ENCODE assay signal across 2 cellular contexts in genomic region chrX:155819525-155819924, GRCh38.
TF ChIP-seq lines count a peak whose summit lies in the region.

No MANE protein-coding gene starts in this region.

TF ChIP-seq in GM23338, 12 proteins besides CTCF, POLR2A, EP300 and RAD21 (continued from another document):
- TF ChIP-seq JUNB (IDR thresholded peaks at IDR 0.05; ENCODE audit: unreplicated experiment) (no peak), STAT1 (IDR thresholded peaks at IDR 0.05; ENCODE audit: unreplicated experiment) (no peak), NANOG (IDR thresholded peaks at IDR 0.05; ENCODE audit: borderline replicate concordance) (no peak), ZNF462 (CRISPR knock-in tag; IDR thresholded peaks at IDR 0.05) (no peak), POLR2AphosphoS5 (IDR thresholded peaks at IDR 0.05; ENCODE audit: low read depth) (no peak), CREB1 (CRISPR knock-in tag; IDR thresholded peaks at IDR 0.05; ENCODE audit: low read depth) (no peak), ZNF114 (CRISPR knock-in tag; IDR thresholded peaks at IDR 0.05) (no peak), EZH2phosphoT487 (IDR thresholded peaks at IDR 0.05; ENCODE audit: unreplicated experiment) (no peak), ZNF331 (CRISPR knock-in tag; IDR thresholded peaks at IDR 0.05; ENCODE audit: low read depth) (no peak), EZH2 (IDR thresholded peaks at IDR 0.05; ENCODE audit: low read depth, unreplicated experiment) (no peak)
- TF ChIP-seq, protein P1, sequence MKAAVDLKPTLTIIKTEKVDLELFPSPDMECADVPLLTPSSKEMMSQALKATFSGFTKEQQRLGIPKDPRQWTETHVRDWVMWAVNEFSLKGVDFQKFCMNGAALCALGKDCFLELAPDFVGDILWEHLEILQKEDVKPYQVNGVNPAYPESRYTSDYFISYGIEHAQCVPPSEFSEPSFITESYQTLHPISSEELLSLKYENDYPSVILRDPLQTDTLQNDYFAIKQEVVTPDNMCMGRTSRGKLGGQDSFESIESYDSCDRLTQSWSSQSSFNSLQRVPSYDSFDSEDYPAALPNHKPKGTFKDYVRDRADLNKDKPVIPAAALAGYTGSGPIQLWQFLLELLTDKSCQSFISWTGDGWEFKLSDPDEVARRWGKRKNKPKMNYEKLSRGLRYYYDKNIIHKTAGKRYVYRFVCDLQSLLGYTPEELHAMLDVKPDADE (IDR thresholded peaks at IDR 0.05) = no peak
TF ChIP-seq in GM23338: peak in this region for 0.

TF ChIP-seq in WTC11, 78 proteins besides CTCF, POLR2A, EP300 and RAD21 (continued from another document):
- TF ChIP-seq, protein P2, sequence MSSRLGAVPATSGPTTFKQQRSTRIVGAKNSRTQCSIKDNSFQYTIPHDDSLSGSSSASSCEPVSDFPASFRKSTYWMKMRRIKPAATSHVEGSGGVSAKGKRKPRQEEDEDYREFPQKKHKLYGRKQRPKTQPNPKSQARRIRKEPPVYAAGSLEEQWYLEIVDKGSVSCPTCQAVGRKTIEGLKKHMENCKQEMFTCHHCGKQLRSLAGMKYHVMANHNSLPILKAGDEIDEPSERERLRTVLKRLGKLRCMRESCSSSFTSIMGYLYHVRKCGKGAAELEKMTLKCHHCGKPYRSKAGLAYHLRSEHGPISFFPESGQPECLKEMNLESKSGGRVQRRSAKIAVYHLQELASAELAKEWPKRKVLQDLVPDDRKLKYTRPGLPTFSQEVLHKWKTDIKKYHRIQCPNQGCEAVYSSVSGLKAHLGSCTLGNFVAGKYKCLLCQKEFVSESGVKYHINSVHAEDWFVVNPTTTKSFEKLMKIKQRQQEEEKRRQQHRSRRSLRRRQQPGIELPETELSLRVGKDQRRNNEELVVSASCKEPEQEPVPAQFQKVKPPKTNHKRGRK (CRISPR knock-in tag; IDR thresholded peaks at IDR 0.05; ENCODE audit: borderline replicate concordance) = no peak
- TF ChIP-seq NFYB (CRISPR knock-in tag; conservative IDR thresholded peaks at IDR 0.05; ENCODE audit: low read depth) (no peak), ARID4B (CRISPR knock-in tag; IDR thresholded peaks at IDR 0.05; ENCODE audit: borderline replicate concordance) (no peak), SOX15 (CRISPR knock-in tag; IDR thresholded peaks at IDR 0.05) (no peak), OVOL2 (CRISPR knock-in tag; IDR thresholded peaks at IDR 0.05; ENCODE audit: borderline replicate concordance) (no peak), E2F1 (CRISPR knock-in tag; IDR thresholded peaks at IDR 0.05) (no peak), FOXK1 (CRISPR knock-in tag; IDR thresholded peaks at IDR 0.05) (no peak), JAZF1 (CRISPR knock-in tag; IDR thresholded peaks at IDR 0.05) (no peak), ZNF423 (CRISPR knock-in tag; IDR thresholded peaks at IDR 0.05) (no peak), JUN (CRISPR knock-in tag; IDR thresholded peaks at IDR 0.05) (no peak), GTF2I (CRISPR knock-in tag; conservative IDR thresholded peaks at IDR 0.05) (no peak), HMGA2 (CRISPR knock-in tag; IDR thresholded peaks at IDR 0.05) (no peak)
- TF ChIP-seq, protein P3, sequence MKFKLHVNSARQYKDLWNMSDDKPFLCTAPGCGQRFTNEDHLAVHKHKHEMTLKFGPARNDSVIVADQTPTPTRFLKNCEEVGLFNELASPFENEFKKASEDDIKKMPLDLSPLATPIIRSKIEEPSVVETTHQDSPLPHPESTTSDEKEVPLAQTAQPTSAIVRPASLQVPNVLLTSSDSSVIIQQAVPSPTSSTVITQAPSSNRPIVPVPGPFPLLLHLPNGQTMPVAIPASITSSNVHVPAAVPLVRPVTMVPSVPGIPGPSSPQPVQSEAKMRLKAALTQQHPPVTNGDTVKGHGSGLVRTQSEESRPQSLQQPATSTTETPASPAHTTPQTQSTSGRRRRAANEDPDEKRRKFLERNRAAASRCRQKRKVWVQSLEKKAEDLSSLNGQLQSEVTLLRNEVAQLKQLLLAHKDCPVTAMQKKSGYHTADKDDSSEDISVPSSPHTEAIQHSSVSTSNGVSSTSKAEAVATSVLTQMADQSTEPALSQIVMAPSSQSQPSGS (CRISPR knock-in tag; IDR thresholded peaks at IDR 0.05; ENCODE audit: borderline replicate concordance, low read depth) = no peak
- TF ChIP-seq, protein P4, sequence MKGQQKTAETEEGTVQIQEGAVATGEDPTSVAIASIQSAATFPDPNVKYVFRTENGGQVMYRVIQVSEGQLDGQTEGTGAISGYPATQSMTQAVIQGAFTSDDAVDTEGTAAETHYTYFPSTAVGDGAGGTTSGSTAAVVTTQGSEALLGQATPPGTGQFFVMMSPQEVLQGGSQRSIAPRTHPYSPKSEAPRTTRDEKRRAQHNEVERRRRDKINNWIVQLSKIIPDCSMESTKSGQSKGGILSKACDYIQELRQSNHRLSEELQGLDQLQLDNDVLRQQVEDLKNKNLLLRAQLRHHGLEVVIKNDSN (CRISPR knock-in tag; IDR thresholded peaks at IDR 0.05) = no peak
- TF ChIP-seq, protein P5, sequence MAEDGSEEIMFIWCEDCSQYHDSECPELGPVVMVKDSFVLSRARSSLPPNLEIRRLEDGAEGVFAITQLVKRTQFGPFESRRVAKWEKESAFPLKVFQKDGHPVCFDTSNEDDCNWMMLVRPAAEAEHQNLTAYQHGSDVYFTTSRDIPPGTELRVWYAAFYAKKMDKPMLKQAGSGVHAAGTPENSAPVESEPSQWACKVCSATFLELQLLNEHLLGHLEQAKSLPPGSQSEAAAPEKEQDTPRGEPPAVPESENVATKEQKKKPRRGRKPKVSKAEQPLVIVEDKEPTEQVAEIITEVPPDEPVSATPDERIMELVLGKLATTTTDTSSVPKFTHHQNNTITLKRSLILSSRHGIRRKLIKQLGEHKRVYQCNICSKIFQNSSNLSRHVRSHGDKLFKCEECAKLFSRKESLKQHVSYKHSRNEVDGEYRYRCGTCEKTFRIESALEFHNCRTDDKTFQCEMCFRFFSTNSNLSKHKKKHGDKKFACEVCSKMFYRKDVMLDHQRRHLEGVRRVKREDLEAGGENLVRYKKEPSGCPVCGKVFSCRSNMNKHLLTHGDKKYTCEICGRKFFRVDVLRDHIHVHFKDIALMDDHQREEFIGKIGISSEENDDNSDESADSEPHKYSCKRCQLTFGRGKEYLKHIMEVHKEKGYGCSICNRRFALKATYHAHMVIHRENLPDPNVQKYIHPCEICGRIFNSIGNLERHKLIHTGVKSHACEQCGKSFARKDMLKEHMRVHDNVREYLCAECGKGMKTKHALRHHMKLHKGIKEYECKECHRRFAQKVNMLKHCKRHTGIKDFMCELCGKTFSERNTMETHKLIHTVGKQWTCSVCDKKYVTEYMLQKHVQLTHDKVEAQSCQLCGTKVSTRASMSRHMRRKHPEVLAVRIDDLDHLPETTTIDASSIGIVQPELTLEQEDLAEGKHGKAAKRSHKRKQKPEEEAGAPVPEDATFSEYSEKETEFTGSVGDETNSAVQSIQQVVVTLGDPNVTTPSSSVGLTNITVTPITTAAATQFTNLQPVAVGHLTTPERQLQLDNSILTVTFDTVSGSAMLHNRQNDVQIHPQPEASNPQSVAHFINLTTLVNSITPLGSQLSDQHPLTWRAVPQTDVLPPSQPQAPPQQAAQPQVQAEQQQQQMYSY (CRISPR knock-in tag; IDR thresholded peaks at IDR 0.05) = no peak
